1 cellular context compared by ENCODE assay signal in genomic region chr9:125529589-125530515, GRCh38.
TF ChIP-seq lines count a peak whose summit lies in the region.

No MANE protein-coding gene starts in this region.

TF ChIP-seq in GM23338, 12 proteins besides CTCF, POLR2A, EP300 and RAD21 (continued from another document):
- TF ChIP-seq ETS1 (IDR thresholded peaks at IDR 0.05) (no peak), STAT1 (IDR thresholded peaks at IDR 0.05; ENCODE audit: unreplicated experiment) (no peak), EZH2 (IDR thresholded peaks at IDR 0.05; ENCODE audit: low read depth, unreplicated experiment) (no peak), REST (IDR thresholded peaks at IDR 0.05; ENCODE audit: unreplicated experiment) (no peak), EZH2phosphoT487 (IDR thresholded peaks at IDR 0.05; ENCODE audit: unreplicated experiment) (no peak), ZNF331 (CRISPR knock-in tag; IDR thresholded peaks at IDR 0.05; ENCODE audit: low read depth) (no peak), CREB1 (CRISPR knock-in tag; IDR thresholded peaks at IDR 0.05; ENCODE audit: low read depth) (no peak)
